In genomic region chr6:45478235-45478634, GRCh38 we compare ENCODE assay signal across 9 cellular contexts.
DNase-seq lines count a peak whose midpoint lies in the region; ATAC-seq and TF ChIP-seq lines count a peak whose summit lies in the region.
"Had no signal": no experiment of that assay in that cellular context is flagged by ENCODE, and none has a peak within 500 bp of the region (broad histone marks: within the 10 kb centered on the region; RNA-seq: fewer than 3 reads in every experiment).

No MANE protein-coding gene starts in this region.

- H4K20me1 ChIP-seq in neural progenitor cell (ENCODE audit: low read depth): no peaks in the 10 kb centered on the region

- H3K4me2 ChIP-seq in neural progenitor cell: no peak overlapping the region

- H3K9me3 Mint-ChIP-seq in neural progenitor cell: no peaks in the 10 kb centered on the region

- no peak for ATAC-seq in HG03025 (IDR thresholded peaks at IDR 0.05; ENCODE audit: low FRiP score, unreplicated experiment)

- no peak overlapping the region for H2AFZ ChIP-seq in neural progenitor cell (replicated peaks)

- no peak overlapping the region for H3K9ac ChIP-seq in neural progenitor cell

- peaks cover 1% of the 10 kb centered on the region for H3K27me3 Mint-ChIP-seq in neural progenitor cell (ENCODE audit: insufficient read depth, low read depth)

- no peak for TF ChIP-seq CTCF in neural progenitor cell (IDR thresholded peaks at IDR 0.05)

- H3K4me3 Mint-ChIP-seq in neural progenitor cell: no peak overlapping the region

- H3K4me1 ChIP-seq in neural progenitor cell: peaks cover 12% of the 10 kb centered on the region

- H3K27me3 ChIP-seq in neural progenitor cell: no peaks in the 10 kb centered on the region

- H3K36me3 Mint-ChIP-seq in neural progenitor cell: no peaks in the 10 kb centered on the region

- H3K9me3 ChIP-seq in neural progenitor cell (ENCODE audit: low read depth): no peaks in the 10 kb centered on the region

- DNase-seq in DMS53 (lab: John Stamatoyannopoulos, UW) (peak; percentile 49), DMS53 treated with DMSO at 0.1 percent for 48 hours (lab: John Stamatoyannopoulos, UW; ENCODE audit: unreplicated experiment) (no peak), OCI-M1 (lab: John Stamatoyannopoulos, UW) (peak; percentile 54), dermis microvascular lymphatic vessel endothelial cell (ENCODE audit: low read depth in 2 of 2) (peak; percentile 45 to 81), pulmonary artery endothelial cell (ENCODE audit: low read depth, low spot score) (peak; percentile 47), NCI-H1105 treated with DMSO at 0.1 percent for 48 hours (lab: John Stamatoyannopoulos, UW) (no peak), neural progenitor cell (ENCODE audit: low spot score) (no peak)

- H3K27ac ChIP-seq in neural progenitor cell: no peak overlapping the region
- H3K27ac ChIP-seq: 22Rv1 had no signal

- H3K27ac Mint-ChIP-seq in neural progenitor cell: no peak overlapping the region

- peaks cover 14% of the 10 kb centered on the region for H3K4me1 Mint-ChIP-seq in neural progenitor cell

- H3K36me3 ChIP-seq in neural progenitor cell: no peaks in the 10 kb centered on the region

- no peak overlapping the region for H3K4me3 ChIP-seq in neural progenitor cell

- H3F3A ChIP-seq in neural progenitor cell (ENCODE audit: low read depth): no peaks in the 10 kb centered on the region

- no peaks in the 10 kb centered on the region for H3K79me2 ChIP-seq in neural progenitor cell (ENCODE audit: low read depth)

Comparison
In these comparisons a context has a peak if more than half of its experiments do, and no peak if none do; other contexts are left out.
1. DNase-seq: peak in DMS53 (single experiment), OCI-M1 (single experiment), dermis microvascular lymphatic vessel endothelial cell (2 of 2) and pulmonary artery endothelial cell (single experiment); none in DMS53 treated with DMSO at 0.1 percent for 48 hours (single experiment), NCI-H1105 treated with DMSO at 0.1 percent for 48 hours (single experiment) and neural progenitor cell (single experiment).